ENCODE assay signal across 8 cellular contexts in genomic region chr18:77114564-77115391, GRCh38. TPM values are rescaled to one million over a fixed set of nuclear protein-coding genes. Genes with fewer than 3 reads are reported as not detected.
DNase-seq lines count a peak whose midpoint lies in the region; ATAC-seq, FAIRE-seq and TF ChIP-seq lines count a peak whose summit lies in the region.

No MANE protein-coding gene starts in this region.

- peak; percentile 84 to 96 for DNase-seq in A549 (ENCODE audit: low read depth in 1 of 2, low spot score in 1 of 2)
- DNase-seq in T-helper 2 cell treated with Interferon-gamma antibody and Interleukin-4, amounts not matched to agents 5 μg/mL and 100 μg/mL, for 36 hours (ENCODE audit: low spot score): no peak
- DNase-seq in epithelial cell of esophagus (ENCODE audit: low read depth): peak; percentile 99
- DNase-seq in naive thymus-derived CD8-positive, alpha-beta T cell: peak in 3 of 10 donors; percentile 28 to 39 (median 28)
- DNase-seq in iPS-NIHi7 (ENCODE audit: extremely low spot score): no peak
- DNase-seq in G401 (ENCODE audit: low spot score): no peak

- no peaks in the 10 kb centered on the region for H3K27me3 Mint-ChIP-seq in T-helper 2 cell treated with Interferon-gamma antibody and Interleukin-4, amounts not matched to agents 5 μg/mL and 100 μg/mL, for 36 hours (ENCODE audit: low read depth)
- no peaks in the 10 kb centered on the region for H3K27me3 Mint-ChIP-seq in naive thymus-derived CD8-positive, alpha-beta T cell

- H3K4me3 Mint-ChIP-seq in T-helper 2 cell treated with Interferon-gamma antibody and Interleukin-4, amounts not matched to agents 5 μg/mL and 100 μg/mL, for 36 hours: no peak overlapping the region
- H3K4me3 Mint-ChIP-seq in naive thymus-derived CD8-positive, alpha-beta T cell: peak overlapping the region; percentile 19 to 75 (median 58)

- no peak for FAIRE-seq in A549 (lab: Jason Lieb, UNC)

- in situ Hi-C loops in G401 (cut with HindIII; ENCODE audit: low sequenced_read_pairs): no loop called here

- H3K27ac ChIP-seq in A549: peak overlapping the region; percentile 92 to 93

- H3K4me3 ChIP-seq in A549 (no peak overlapping the region), epithelial cell of esophagus (ENCODE audit: low read length) (no peak overlapping the region)

- TF ChIP-seq RAD21 in A549 (conservative IDR thresholded peaks at IDR 0.05 in 1 of 2, IDR thresholded peaks at IDR 0.05 in 1 of 2): no peak; a peak in 1 of 5 replicates

- 2% methylated on average over 6 of the region's 27 CpGs for WGBS in A549 (ENCODE audit: missing lambda C conversion rate)

- peaks cover 60% of the 10 kb centered on the region for H3K4me1 Mint-ChIP-seq in T-helper 2 cell treated with Interferon-gamma antibody and Interleukin-4, amounts not matched to agents 5 μg/mL and 100 μg/mL, for 36 hours (ENCODE audit: low read depth)
- H3K4me1 Mint-ChIP-seq in naive thymus-derived CD8-positive, alpha-beta T cell: peaks cover 51 to 91% (median 86%) of the 10 kb centered on the region in 4 donors

- no peaks in the 10 kb centered on the region for H3K9me3 ChIP-seq in A549

- peak overlapping the region; percentile 59 for H3K27ac Mint-ChIP-seq in T-helper 2 cell treated with Interferon-gamma antibody and Interleukin-4, amounts not matched to agents 5 μg/mL and 100 μg/mL, for 36 hours
- peak overlapping the region; percentile 79 to 96 (median 90) for H3K27ac Mint-ChIP-seq in naive thymus-derived CD8-positive, alpha-beta T cell

- TF ChIP-seq CTCF in A549 (IDR thresholded peaks at IDR 0.05): no peak
- TF ChIP-seq CTCF in epithelial cell of esophagus (IDR thresholded peaks at IDR 0.05; ENCODE audit: insufficient read depth, low read depth, low read length, missing control alignments): no peak

- peaks cover 54% of the 10 kb centered on the region for H3K4me1 ChIP-seq in A549

- no peak for TF ChIP-seq POLR2A in A549 (IDR thresholded peaks at IDR 0.05; ENCODE audit: low read length)

- ATAC-seq in A549: peak; percentile 91 to 92
- peak; percentile 98 for ATAC-seq in GM18870 (IDR thresholded peaks at IDR 0.05; ENCODE audit: unreplicated experiment)
- peak; percentile 98 for ATAC-seq in HG03175 (IDR thresholded peaks at IDR 0.05; ENCODE audit: unreplicated experiment)
- ATAC-seq in naive thymus-derived CD8-positive, alpha-beta T cell: peak; percentile 57 to 70

- TF ChIP-seq EP300 in A549 (IDR thresholded peaks at IDR 0.05): peak; percentile 51 to 75; a peak in 3 of 5 replicates

- H3K9me3 Mint-ChIP-seq in T-helper 2 cell treated with Interferon-gamma antibody and Interleukin-4, amounts not matched to agents 5 μg/mL and 100 μg/mL, for 36 hours: no peaks in the 10 kb centered on the region
- no peaks in the 10 kb centered on the region for H3K9me3 Mint-ChIP-seq in naive thymus-derived CD8-positive, alpha-beta T cell

- POLR2A ChIA-PET in A549 (lab: Yijun Ruan, JAX): interaction anchor here (0.6 to 2.3 kb wide), 6 partner anchors 9 to 295 kb away, joined by 3 to 13 read pairs (median 8); no protein-coding TSS in a partner anchor
- POLR2A ChIA-PET in naive thymus-derived CD8-positive, alpha-beta T cell (lab: Charles Lee): interaction anchor here (1.1 to 2.1 kb wide), 5 partner anchors 9 to 52 kb away, joined by 3 to 9 read pairs (median 7); partner anchors contain the start of gene MBP

- H3K4me2 ChIP-seq in A549: peak overlapping the region; percentile 80

- CTCF ChIA-PET in A549 (lab: Yijun Ruan, JAX): interaction anchor here (0.7 to 2.2 kb wide), 7 partner anchors 9 to 536 kb away, joined by 3 to 11 read pairs (median 4); no protein-coding TSS in a partner anchor

- peaks cover 53% of the 10 kb centered on the region for H3K36me3 Mint-ChIP-seq in T-helper 2 cell treated with Interferon-gamma antibody and Interleukin-4, amounts not matched to agents 5 μg/mL and 100 μg/mL, for 36 hours (ENCODE audit: low read depth)
- H3K36me3 Mint-ChIP-seq in naive thymus-derived CD8-positive, alpha-beta T cell: peaks cover 0 to 37% (median 2%) of the 10 kb centered on the region in 3 donors

TF ChIP-seq in A549, 52 proteins besides CTCF, POLR2A, EP300 and RAD21 (continues in another document):
- peak; percentile 13; the same call in 1 of the 2 replicates for TF ChIP-seq E2F6 (IDR thresholded peaks at IDR 0.05; ENCODE audit: borderline replicate concordance, low read depth)
- peak in 1 of 2 experiments; percentile 66; a peak in 2 of 5 replicates for TF ChIP-seq JUN (IDR thresholded peaks at IDR 0.05)
- no peak for TF ChIP-seq CBX8 (IDR thresholded peaks at IDR 0.05)
- TF ChIP-seq MAFK (IDR thresholded peaks at IDR 0.05; ENCODE audit: partially characterized antibody): peak; percentile 28
- TF ChIP-seq POLR2AphosphoS2 (conservative IDR thresholded peaks at IDR 0.05; ENCODE audit: low read length): no peak
- no peak for TF ChIP-seq KDM5A (IDR thresholded peaks at IDR 0.05)
- TF ChIP-seq ZFP36 (IDR thresholded peaks at IDR 0.05; ENCODE audit: borderline replicate concordance, partially characterized antibody): no peak
- TF ChIP-seq HOXB5 (CRISPR knock-in tag; IDR thresholded peaks at IDR 0.05): 0 out of 2 replicates have a peak, but pooled peaks have one; percentile 51
- TF ChIP-seq SMC3 (IDR thresholded peaks at IDR 0.05): no peak; the same call in 2 of the 3 replicates
- no peak for TF ChIP-seq HDAC2 (IDR thresholded peaks at IDR 0.05)
- no peak for TF ChIP-seq PHF8 (IDR thresholded peaks at IDR 0.05; ENCODE audit: borderline replicate concordance, low read depth)
- TF ChIP-seq CHD2 (IDR thresholded peaks at IDR 0.05; ENCODE audit: low read length, partially characterized antibody): no peak
- TF ChIP-seq GATA3 (IDR thresholded peaks at IDR 0.05; ENCODE audit: borderline replicate concordance): peak; percentile 75; the same call in 1 of the 2 replicates
- TF ChIP-seq TP53 (CRISPR knock-in tag; IDR thresholded peaks at IDR 0.05): no peak
- TF ChIP-seq HEYL (CRISPR knock-in tag; IDR thresholded peaks at IDR 0.05): 0 out of 2 replicates have a peak, but pooled peaks have one; percentile 22
- TF ChIP-seq CBX2 (IDR thresholded peaks at IDR 0.05; ENCODE audit: borderline replicate concordance, low read depth): no peak
- peak; percentile 37; the same call in 1 of the 2 replicates for TF ChIP-seq HOXB13 (CRISPR knock-in tag; IDR thresholded peaks at IDR 0.05; ENCODE audit: low read depth)
- peak; percentile 80 to 90 for TF ChIP-seq CEBPB (IDR thresholded peaks at IDR 0.05)
- TF ChIP-seq HES2 (IDR thresholded peaks at IDR 0.05): peak; percentile 45; the same call in 1 of the 2 replicates
- TF ChIP-seq RNF2 (IDR thresholded peaks at IDR 0.05; ENCODE audit: borderline replicate concordance, low read depth): no peak
- TF ChIP-seq BHLHE40 (IDR thresholded peaks at IDR 0.05; ENCODE audit: low read depth, low read length): peak; percentile 91
- TF ChIP-seq JUNB (IDR thresholded peaks at IDR 0.05): peak; percentile 61
- TF ChIP-seq ESRRA (IDR thresholded peaks at IDR 0.05; ENCODE audit: borderline replicate concordance, low read length): no peak
- no peak for TF ChIP-seq EHMT2 (IDR thresholded peaks at IDR 0.05; ENCODE audit: low read depth)
- TF ChIP-seq HOXA7 (CRISPR knock-in tag; IDR thresholded peaks at IDR 0.05): no peak
- TF ChIP-seq FOSB (CRISPR knock-in tag; IDR thresholded peaks at IDR 0.05): no peak
- TF ChIP-seq ZNF302 (CRISPR knock-in tag; IDR thresholded peaks at IDR 0.05): no peak
- peak; percentile 26; the same call in 1 of the 2 replicates for TF ChIP-seq EHF (CRISPR knock-in tag; IDR thresholded peaks at IDR 0.05)
- TF ChIP-seq ATOH8 (CRISPR knock-in tag; IDR thresholded peaks at IDR 0.05; ENCODE audit: low read depth): no peak
- no peak for TF ChIP-seq TFCP2L1 (CRISPR knock-in tag; IDR thresholded peaks at IDR 0.05)
- no peak for TF ChIP-seq NFE2L2 (conservative IDR thresholded peaks at IDR 0.05; ENCODE audit: low read length)
- TF ChIP-seq RCOR1 (IDR thresholded peaks at IDR 0.05; ENCODE audit: low read depth, low read length): no peak
- no peak for TF ChIP-seq NR3C1 (IDR thresholded peaks at IDR 0.05)

RNA-seq across cellular contexts. Expression of gene MBP, which starts 17.8 kb away (rescaled TPM):
- polyA plus RNA-seq in A549 (2011; rRNA removed): 28.6 and 33.1 TPM in 2 replicates
- 7.0 and 7.3 TPM in 2 replicates for polyA plus RNA-seq in A549 (2012; cell fraction: cytosol; rRNA removed)
- 8.4 and 9.6 TPM in 2 replicates for polyA plus RNA-seq in A549 (2012; cell fraction: nucleus; rRNA removed)
- 8.5 to 9.0 TPM (median 8.6 TPM) in 3 replicates for polyA plus RNA-seq in A549 (2017; fragmentation: RNase III; extraction: RNeasy Plus Mini Kit Qiagen cat#74134 plus additional on column Dnase treatment)
- polyA minus RNA-seq in A549 (2011; rRNA and poly(A)+ RNA removed): 31.0 and 39.2 TPM in 2 replicates
- 100 to 1,000 TPM in 1 of 2 experiments, 10 to 100 TPM in 1; 99.9 to 108 TPM for total RNA-seq in naive thymus-derived CD8-positive, alpha-beta T cell
- polyA plus RNA-seq in naive thymus-derived CD8-positive, alpha-beta T cell: 100 to 1,000 TPM in 2 of 3 donors, 10 to 100 TPM in 1; 89.2 to 148 (median 105) TPM
- total RNA-seq in G401 (2014; rRNA removed; shearing (Covaris generic)): 1.3 and 3.4 TPM in 2 replicates

Comparison
In these comparisons a context has a peak if more than half of its experiments do, and no peak if none do; other contexts are left out.
1. DNase-seq: peak in A549 (2 of 2) and epithelial cell of esophagus (single experiment); none in T-helper 2 cell treated with Interferon-gamma antibody and Interleukin-4, amounts not matched to agents 5 μg/mL and 100 μg/mL, for 36 hours (single experiment), iPS-NIHi7 (single experiment) and G401 (single experiment).
2. RNA of gene MBP, which starts 17.8 kb away (total RNA-seq): 99.9 to 108 TPM in naive thymus-derived CD8-positive, alpha-beta T cell; 1.3 to 3.4 TPM in G401; every median in the first group is over 10 times any median in the second.
3. Peak in every context shown above with its lines, with median percentiles within 50 percentile points of each other: ATAC-seq.